ENCODE assay signal across 1 cellular context in the genomic region with DNA sequence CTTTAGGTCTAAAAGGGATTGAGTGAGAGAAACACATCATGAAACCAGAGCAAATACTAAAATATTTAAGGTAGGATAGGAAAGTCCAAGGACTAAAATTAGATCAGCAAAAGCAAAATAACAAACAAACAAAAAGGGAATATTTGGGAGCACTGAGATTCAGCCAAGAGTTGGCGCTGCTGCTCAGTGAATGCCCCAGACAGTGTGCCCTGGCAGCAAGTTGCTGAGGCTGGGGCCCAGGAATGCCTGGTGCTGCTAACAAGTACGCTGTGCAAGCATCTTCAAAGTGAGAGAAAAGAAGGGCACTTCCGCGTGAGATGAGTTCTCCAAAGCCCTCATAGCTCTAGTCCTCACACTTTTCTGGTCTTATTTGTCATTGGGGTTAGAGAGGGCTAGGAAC.
TF ChIP-seq lines count a peak whose summit lies in the region.

No MANE protein-coding gene starts in this region.

TF ChIP-seq in SK-N-SH, 30 proteins besides CTCF, POLR2A, EP300 and RAD21 (continued from another document):
- TF ChIP-seq JUND (IDR thresholded peaks at IDR 0.05) (no peak), NFIC (IDR thresholded peaks at IDR 0.05; ENCODE audit: borderline replicate concordance) (no peak), TCF12 (IDR thresholded peaks at IDR 0.05) (no peak), RFX5 (IDR thresholded peaks at IDR 0.05; ENCODE audit: low read length) (no peak), EZH2phosphoT487 (IDR thresholded peaks at IDR 0.05; ENCODE audit: borderline replicate concordance, low read depth) (no peak), SMC3 (IDR thresholded peaks at IDR 0.05; ENCODE audit: low read depth, low read length) (no peak), RCOR1 (IDR thresholded peaks at IDR 0.05; ENCODE audit: low read length) (no peak), MEF2A (IDR thresholded peaks at IDR 0.05; ENCODE audit: borderline replicate concordance, low read depth) (no peak), TAF1 (IDR thresholded peaks at IDR 0.05; ENCODE audit: borderline replicate concordance, low read depth, low read length) (no peak), TEAD4 (IDR thresholded peaks at IDR 0.05; ENCODE audit: borderline replicate concordance, insufficient read depth) (no peak)
- TF ChIP-seq, protein P1, sequence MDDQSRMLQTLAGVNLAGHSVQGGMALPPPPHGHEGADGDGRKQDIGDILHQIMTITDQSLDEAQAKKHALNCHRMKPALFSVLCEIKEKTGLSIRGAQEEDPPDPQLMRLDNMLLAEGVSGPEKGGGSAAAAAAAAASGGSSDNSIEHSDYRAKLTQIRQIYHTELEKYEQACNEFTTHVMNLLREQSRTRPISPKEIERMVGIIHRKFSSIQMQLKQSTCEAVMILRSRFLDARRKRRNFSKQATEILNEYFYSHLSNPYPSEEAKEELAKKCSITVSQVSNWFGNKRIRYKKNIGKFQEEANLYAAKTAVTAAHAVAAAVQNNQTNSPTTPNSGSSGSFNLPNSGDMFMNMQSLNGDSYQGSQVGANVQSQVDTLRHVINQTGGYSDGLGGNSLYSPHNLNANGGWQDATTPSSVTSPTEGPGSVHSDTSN (IDR thresholded peaks at IDR 0.05): no peak
